Comparison of ENCODE assay signal across 10 cellular contexts in genomic region chr6:10256113-10256690, GRCh38.
DNase-seq lines count a peak whose midpoint lies in the region; ATAC-seq, FAIRE-seq and TF ChIP-seq lines count a peak whose summit lies in the region.
"Had no signal": no experiment of that assay in that cellular context is flagged by ENCODE, and none has a peak within 500 bp of the region (broad histone marks: within the 10 kb centered on the region; RNA-seq: fewer than 3 reads in every experiment).

No MANE protein-coding gene starts in this region.

- in situ Hi-C loops in Panc1 (cut with HindIII; ENCODE audit: low pct_unique_long_range_greater_than_20kb, low sequenced_read_pairs), result no loop called here

- BruUV-seq in Panc1 (replicated peaks; lab: Mats Ljungman, UMichigan), result no TSS peak

- POLR2A ChIA-PET in Panc1 (lab: Charles Lee), result interaction anchor here (0.6 kb wide), 1 partner anchor 59 kb away, joined by 3 read pairs; no protein-coding TSS in a partner anchor

- H3K9me3 ChIP-seq in BE2C (no peaks in the 10 kb centered on the region), Panc1 (ENCODE audit: control insufficient read depth, insufficient read depth, low read depth, low read length) (0 out of 2 replicates have a peak, but pooled peaks cover 6% of the 10 kb centered on the region), tibial artery (no peaks in the 10 kb centered on the region)

- H3K4me3 ChIP-seq in BE2C (ENCODE audit: low read depth, low read length), result no peak overlapping the region
- no peak overlapping the region for H3K4me3 ChIP-seq in Panc1 (ENCODE audit: low read depth in 2 of 2, low read length in 2 of 2)
- no peak overlapping the region for H3K4me3 ChIP-seq in tibial artery

- H3K4me1 ChIP-seq in BE2C (no peaks in the 10 kb centered on the region), Panc1 (ENCODE audit: control insufficient read depth, insufficient read depth, low read length) (no peaks in the 10 kb centered on the region), foreskin keratinocyte (no peaks in the 10 kb centered on the region), tibial artery (no peaks in the 10 kb centered on the region)
- H3K4me1 ChIP-seq: parathyroid adenoma had no signal

- H3K27ac ChIP-seq in Panc1 (ENCODE audit: low read length) (no peak overlapping the region), foreskin keratinocyte (peak overlapping the region; percentile 9), tibial artery (no peak overlapping the region)
- H3K27ac ChIP-seq: parathyroid adenoma had no signal

- CTCF ChIA-PET in Panc1 (lab: Charles Lee), result no interaction called here

- H3K36me3 ChIP-seq in BE2C, result no peaks in the 10 kb centered on the region
- H3K36me3 ChIP-seq in Panc1 (ENCODE audit: control insufficient read depth, insufficient read depth, low read length), result no peaks in the 10 kb centered on the region
- H3K36me3 ChIP-seq in tibial artery, result no peaks in the 10 kb centered on the region

- DNase-seq in BE2C, result no peak
- no peak for DNase-seq in Panc1 (ENCODE audit: low read depth, low spot score)
- DNase-seq in foreskin keratinocyte, result no peak
- no peak for DNase-seq in tibial artery
- DNase-seq in HTR-8/SVneo (ENCODE audit: insufficient read length, low spot score), result no peak
- DNase-seq: NCI-H748 treated with DMSO at 0.1 percent for 48 hours had no signal

- intact Hi-C loops in Panc1 (cut with micrococcal nuclease; ENCODE audit: unreplicated experiment), result no loop called here
- intact Hi-C loops in tibial artery (cut with DNase I; ENCODE audit: low total_unique reads), result no loop called here

- ATAC-seq in GM19351 (IDR thresholded peaks at IDR 0.05; ENCODE audit: unreplicated experiment) (peak; percentile 78), Panc1 (no peak), foreskin keratinocyte (peak; percentile 31), HG03354 (IDR thresholded peaks at IDR 0.05; ENCODE audit: poor library complexity, severe bottlenecking, unreplicated experiment) (no peak), HG03139 (IDR thresholded peaks at IDR 0.05; ENCODE audit: unreplicated experiment) (no peak)

- TF ChIP-seq CTCF in BE2C (IDR thresholded peaks at IDR 0.05; ENCODE audit: low read depth, low read length) (peak; percentile 28; the same call in 1 of the 2 replicates), Panc1 (IDR thresholded peaks at IDR 0.05) (peak; percentile 63), foreskin keratinocyte (conservative IDR thresholded peaks at IDR 0.05) (peak; percentile 66), tibial artery (IDR thresholded peaks at IDR 0.05) (no peak)

- H3K27me3 ChIP-seq in BE2C (no peaks in the 10 kb centered on the region), Panc1 (ENCODE audit: control insufficient read depth, insufficient read depth, low read length) (no peaks in the 10 kb centered on the region), foreskin keratinocyte (no peaks in the 10 kb centered on the region), tibial artery (peaks cover 0 to 5% of the 10 kb centered on the region in 2 donors)

- no peak for FAIRE-seq in HTR-8/SVneo (lab: Jason Lieb, UNC)

Comparison
In these comparisons a context has a peak if more than half of its experiments do, and no peak if none do; other contexts are left out.
1. CTCF ChIP-seq: peak in BE2C (single experiment), Panc1 (single experiment) and foreskin keratinocyte (single experiment); none in tibial artery (0 of 2).
2. ATAC-seq: peak in GM19351 (single experiment) and foreskin keratinocyte (single experiment); none in Panc1 (single experiment), HG03354 (single experiment) and HG03139 (single experiment).